1 cellular context compared by ENCODE assay signal in the genomic region with DNA sequence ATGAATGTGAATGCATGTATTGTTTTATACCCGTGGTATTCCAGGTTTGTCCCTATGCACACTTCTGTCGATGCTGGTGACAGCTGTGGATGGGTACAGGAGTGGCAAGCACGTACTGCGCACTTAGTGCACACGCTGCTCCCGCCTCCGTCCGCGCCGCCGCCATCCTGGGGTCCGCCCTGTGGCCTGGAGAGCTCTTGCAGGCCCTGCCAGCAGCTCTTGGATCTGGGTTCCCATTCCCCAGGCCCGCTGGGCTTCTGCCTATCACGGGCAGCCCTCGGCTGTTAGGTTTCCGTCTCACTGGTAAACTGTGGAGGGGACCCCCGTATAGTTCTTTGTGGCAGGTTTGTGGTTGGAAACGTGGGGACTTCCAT.
TF ChIP-seq lines count a peak whose summit lies in the region.

No MANE protein-coding gene starts in this region.

TF ChIP-seq in H1, 55 proteins besides CTCF, POLR2A, EP300 and RAD21:
- TF ChIP-seq KDM4A (IDR thresholded peaks at IDR 0.05; ENCODE audit: low read depth, low read length, severe bottlenecking) (no peak), PHF8 (conservative IDR thresholded peaks at IDR 0.05; ENCODE audit: low read depth, low read length) (no peak), ASH2L (IDR thresholded peaks at IDR 0.05; ENCODE audit: low read length) (no peak), CBX5 (IDR thresholded peaks at IDR 0.05; ENCODE audit: low read depth, low read length) (no peak), POLR2AphosphoS5 (IDR thresholded peaks at IDR 0.05; ENCODE audit: low read depth, low read length) (no peak), SAP30 (IDR thresholded peaks at IDR 0.05; ENCODE audit: insufficient read depth, insufficient replicate concordance, low read length) (no peak), TAF7 (optimal IDR thresholded peaks at IDR 0.05; ENCODE audit: borderline replicate concordance, low read depth, low read length) (no peak), JUN (IDR thresholded peaks at IDR 0.05; ENCODE audit: low read depth, low read length) (no peak), CTBP2 (IDR thresholded peaks at IDR 0.05; ENCODE audit: borderline replicate concordance, insufficient read depth, insufficient read length, low read length) (no peak), TEAD4 (IDR thresholded peaks at IDR 0.05; ENCODE audit: low read depth, low read length) (no peak)
- TF ChIP-seq, protein P1, sequence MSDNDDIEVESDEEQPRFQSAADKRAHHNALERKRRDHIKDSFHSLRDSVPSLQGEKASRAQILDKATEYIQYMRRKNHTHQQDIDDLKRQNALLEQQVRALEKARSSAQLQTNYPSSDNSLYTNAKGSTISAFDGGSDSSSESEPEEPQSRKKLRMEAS (IDR thresholded peaks at IDR 0.05), result no peak
- TF ChIP-seq, protein P2, sequence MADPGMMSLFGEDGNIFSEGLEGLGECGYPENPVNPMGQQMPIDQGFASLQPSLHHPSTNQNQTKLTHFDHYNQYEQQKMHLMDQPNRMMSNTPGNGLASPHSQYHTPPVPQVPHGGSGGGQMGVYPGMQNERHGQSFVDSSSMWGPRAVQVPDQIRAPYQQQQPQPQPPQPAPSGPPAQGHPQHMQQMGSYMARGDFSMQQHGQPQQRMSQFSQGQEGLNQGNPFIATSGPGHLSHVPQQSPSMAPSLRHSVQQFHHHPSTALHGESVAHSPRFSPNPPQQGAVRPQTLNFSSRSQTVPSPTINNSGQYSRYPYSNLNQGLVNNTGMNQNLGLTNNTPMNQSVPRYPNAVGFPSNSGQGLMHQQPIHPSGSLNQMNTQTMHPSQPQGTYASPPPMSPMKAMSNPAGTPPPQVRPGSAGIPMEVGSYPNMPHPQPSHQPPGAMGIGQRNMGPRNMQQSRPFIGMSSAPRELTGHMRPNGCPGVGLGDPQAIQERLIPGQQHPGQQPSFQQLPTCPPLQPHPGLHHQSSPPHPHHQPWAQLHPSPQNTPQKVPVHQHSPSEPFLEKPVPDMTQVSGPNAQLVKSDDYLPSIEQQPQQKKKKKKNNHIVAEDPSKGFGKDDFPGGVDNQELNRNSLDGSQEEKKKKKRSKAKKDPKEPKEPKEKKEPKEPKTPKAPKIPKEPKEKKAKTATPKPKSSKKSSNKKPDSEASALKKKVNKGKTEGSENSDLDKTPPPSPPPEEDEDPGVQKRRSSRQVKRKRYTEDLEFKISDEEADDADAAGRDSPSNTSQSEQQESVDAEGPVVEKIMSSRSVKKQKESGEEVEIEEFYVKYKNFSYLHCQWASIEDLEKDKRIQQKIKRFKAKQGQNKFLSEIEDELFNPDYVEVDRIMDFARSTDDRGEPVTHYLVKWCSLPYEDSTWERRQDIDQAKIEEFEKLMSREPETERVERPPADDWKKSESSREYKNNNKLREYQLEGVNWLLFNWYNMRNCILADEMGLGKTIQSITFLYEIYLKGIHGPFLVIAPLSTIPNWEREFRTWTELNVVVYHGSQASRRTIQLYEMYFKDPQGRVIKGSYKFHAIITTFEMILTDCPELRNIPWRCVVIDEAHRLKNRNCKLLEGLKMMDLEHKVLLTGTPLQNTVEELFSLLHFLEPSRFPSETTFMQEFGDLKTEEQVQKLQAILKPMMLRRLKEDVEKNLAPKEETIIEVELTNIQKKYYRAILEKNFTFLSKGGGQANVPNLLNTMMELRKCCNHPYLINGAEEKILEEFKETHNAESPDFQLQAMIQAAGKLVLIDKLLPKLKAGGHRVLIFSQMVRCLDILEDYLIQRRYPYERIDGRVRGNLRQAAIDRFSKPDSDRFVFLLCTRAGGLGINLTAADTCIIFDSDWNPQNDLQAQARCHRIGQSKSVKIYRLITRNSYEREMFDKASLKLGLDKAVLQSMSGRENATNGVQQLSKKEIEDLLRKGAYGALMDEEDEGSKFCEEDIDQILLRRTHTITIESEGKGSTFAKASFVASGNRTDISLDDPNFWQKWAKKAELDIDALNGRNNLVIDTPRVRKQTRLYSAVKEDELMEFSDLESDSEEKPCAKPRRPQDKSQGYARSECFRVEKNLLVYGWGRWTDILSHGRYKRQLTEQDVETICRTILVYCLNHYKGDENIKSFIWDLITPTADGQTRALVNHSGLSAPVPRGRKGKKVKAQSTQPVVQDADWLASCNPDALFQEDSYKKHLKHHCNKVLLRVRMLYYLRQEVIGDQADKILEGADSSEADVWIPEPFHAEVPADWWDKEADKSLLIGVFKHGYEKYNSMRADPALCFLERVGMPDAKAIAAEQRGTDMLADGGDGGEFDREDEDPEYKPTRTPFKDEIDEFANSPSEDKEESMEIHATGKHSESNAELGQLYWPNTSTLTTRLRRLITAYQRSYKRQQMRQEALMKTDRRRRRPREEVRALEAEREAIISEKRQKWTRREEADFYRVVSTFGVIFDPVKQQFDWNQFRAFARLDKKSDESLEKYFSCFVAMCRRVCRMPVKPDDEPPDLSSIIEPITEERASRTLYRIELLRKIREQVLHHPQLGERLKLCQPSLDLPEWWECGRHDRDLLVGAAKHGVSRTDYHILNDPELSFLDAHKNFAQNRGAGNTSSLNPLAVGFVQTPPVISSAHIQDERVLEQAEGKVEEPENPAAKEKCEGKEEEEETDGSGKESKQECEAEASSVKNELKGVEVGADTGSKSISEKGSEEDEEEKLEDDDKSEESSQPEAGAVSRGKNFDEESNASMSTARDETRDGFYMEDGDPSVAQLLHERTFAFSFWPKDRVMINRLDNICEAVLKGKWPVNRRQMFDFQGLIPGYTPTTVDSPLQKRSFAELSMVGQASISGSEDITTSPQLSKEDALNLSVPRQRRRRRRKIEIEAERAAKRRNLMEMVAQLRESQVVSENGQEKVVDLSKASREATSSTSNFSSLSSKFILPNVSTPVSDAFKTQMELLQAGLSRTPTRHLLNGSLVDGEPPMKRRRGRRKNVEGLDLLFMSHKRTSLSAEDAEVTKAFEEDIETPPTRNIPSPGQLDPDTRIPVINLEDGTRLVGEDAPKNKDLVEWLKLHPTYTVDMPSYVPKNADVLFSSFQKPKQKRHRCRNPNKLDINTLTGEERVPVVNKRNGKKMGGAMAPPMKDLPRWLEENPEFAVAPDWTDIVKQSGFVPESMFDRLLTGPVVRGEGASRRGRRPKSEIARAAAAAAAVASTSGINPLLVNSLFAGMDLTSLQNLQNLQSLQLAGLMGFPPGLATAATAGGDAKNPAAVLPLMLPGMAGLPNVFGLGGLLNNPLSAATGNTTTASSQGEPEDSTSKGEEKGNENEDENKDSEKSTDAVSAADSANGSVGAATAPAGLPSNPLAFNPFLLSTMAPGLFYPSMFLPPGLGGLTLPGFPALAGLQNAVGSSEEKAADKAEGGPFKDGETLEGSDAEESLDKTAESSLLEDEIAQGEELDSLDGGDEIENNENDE (IDR thresholded peaks at IDR 0.05; ENCODE audit: insufficient replicate concordance, low read length), result no peak
TF ChIP-seq in H1: peak in this region for 0.
